ENCODE assay signal across 19 cellular contexts in genomic region chr21:37763298-37763697, GRCh38.
"Had no signal": no experiment of that assay in that cellular context is flagged by ENCODE, and none has a peak within 500 bp of the region (broad histone marks: within the 10 kb centered on the region; RNA-seq: fewer than 3 reads in every experiment).

No MANE protein-coding gene starts in this region.

- H3K27ac ChIP-seq: cardiac muscle cell, gastroesophageal sphincter, pancreas, thoracic aorta had no signal

- H3K27ac Mint-ChIP-seq: activated CD4-positive, alpha-beta T cell treated with anti-CD3 and anti-CD28 coated beads, Interleukin-2, amount 10 ng/mL, durations not matched to agents 24 days and 14 days; activated CD8-positive, alpha-beta T cell treated with anti-CD3 and anti-CD28 coated beads, Interleukin-2, amount 10 ng/mL, durations not matched to agents 7 days and 5 days; activated naive CD4-positive, alpha-beta T cell treated with anti-CD3 and anti-CD28 coated beads, Interleukin-2, amount 50 U/mL, for 72 hours; activated T-cell treated with anti-CD3 and anti-CD28 coated beads, Interleukin-2, amount 50 U/mL, for 72 hours; naive thymus-derived CD4-positive, alpha-beta T cell; stimulated activated effector memory CD8-positive, alpha-beta T cell treated with anti-CD3 and anti-CD28 coated beads, Interleukin-12 subunit alpha, Interleukin-12 subunit beta, amount 100 ng/mL, for 72 hours had no signal

- DNase-seq: activated CD4-positive, alpha-beta T cell treated with anti-CD3 and anti-CD28 coated beads, Interleukin-2, amount 10 ng/mL, durations not matched to agents 24 days and 14 days; activated CD4-positive, CD25-positive, alpha-beta regulatory T cell; activated CD8-positive, alpha-beta memory T cell treated with anti-CD3 and anti-CD28 coated beads, Interleukin-2, amount 50 U/mL, for 4 hours; activated CD8-positive, alpha-beta T cell treated with anti-CD3 and anti-CD28 coated beads, Interleukin-2, amount 10 ng/mL, durations not matched to agents 7 days and 5 days; activated gamma-delta T cell; activated T-cell treated with anti-CD3 and anti-CD28 coated beads, Interleukin-2, amount 50 U/mL, for 72 hours; erythroblast; midbrain; naive thymus-derived CD4-positive, alpha-beta T cell; pancreas; stimulated activated CD4-positive, alpha-beta T cell treated with anti-CD3 and anti-CD28 coated beads, Interleukin-1b, Interleukin-23, amount 100 ng/mL, for 48 hours had no signal

- H3K4me3 ChIP-seq: cardiac muscle cell, gastroesophageal sphincter, lung, pancreas, thoracic aorta had no signal

- FAIRE-seq: islet of Langerhans, pancreas had no signal

- ATAC-seq: activated CD8-positive, alpha-beta T cell treated with anti-CD3 and anti-CD28 coated beads, Interleukin-2, amount 10 ng/mL, durations not matched to agents 7 days and 5 days; activated naive CD4-positive, alpha-beta T cell treated with anti-CD3 and anti-CD28 coated beads, Interleukin-2, amount 50 U/mL, for 72 hours; activated T-cell treated with anti-CD3 and anti-CD28 coated beads, Interleukin-2, amount 50 U/mL, for 72 hours; gastroesophageal sphincter; naive thymus-derived CD4-positive, alpha-beta T cell; sciatic nerve; stimulated activated effector memory CD8-positive, alpha-beta T cell treated with anti-CD3 and anti-CD28 coated beads, Interleukin-12 subunit alpha, Interleukin-12 subunit beta, amount 100 ng/mL, for 72 hours had no signal

- H3K36me3 Mint-ChIP-seq: activated naive CD4-positive, alpha-beta T cell treated with anti-CD3 and anti-CD28 coated beads, Interleukin-2, amount 50 U/mL, for 72 hours; naive thymus-derived CD4-positive, alpha-beta T cell; stimulated activated effector memory CD8-positive, alpha-beta T cell treated with anti-CD3 and anti-CD28 coated beads, Interleukin-12 subunit alpha, Interleukin-12 subunit beta, amount 100 ng/mL, for 72 hours had no signal

- H3K4me1 Mint-ChIP-seq: activated CD4-positive, alpha-beta T cell treated with anti-CD3 and anti-CD28 coated beads, Interleukin-2, amount 10 ng/mL, durations not matched to agents 24 days and 14 days; stimulated activated effector memory CD8-positive, alpha-beta T cell treated with anti-CD3 and anti-CD28 coated beads, Interleukin-12 subunit alpha, Interleukin-12 subunit beta, amount 100 ng/mL, for 72 hours had no signal

- H3K27me3 Mint-ChIP-seq: activated CD4-positive, alpha-beta T cell treated with anti-CD3 and anti-CD28 coated beads, Interleukin-2, amount 10 ng/mL, durations not matched to agents 24 days and 14 days had no signal

- H3K4me3 Mint-ChIP-seq: activated CD4-positive, alpha-beta T cell treated with anti-CD3 and anti-CD28 coated beads, Interleukin-2, amount 10 ng/mL, durations not matched to agents 24 days and 14 days; activated CD8-positive, alpha-beta T cell treated with anti-CD3 and anti-CD28 coated beads, Interleukin-2, amount 10 ng/mL, durations not matched to agents 7 days and 5 days; activated T-cell treated with anti-CD3 and anti-CD28 coated beads, Interleukin-2, amount 50 U/mL, for 72 hours; naive thymus-derived CD4-positive, alpha-beta T cell; stimulated activated effector memory CD8-positive, alpha-beta T cell treated with anti-CD3 and anti-CD28 coated beads, Interleukin-12 subunit alpha, Interleukin-12 subunit beta, amount 100 ng/mL, for 72 hours had no signal

- H3K9me3 Mint-ChIP-seq: activated CD4-positive, alpha-beta T cell treated with anti-CD3 and anti-CD28 coated beads, Interleukin-2, amount 10 ng/mL, durations not matched to agents 24 days and 14 days; activated naive CD4-positive, alpha-beta T cell treated with anti-CD3 and anti-CD28 coated beads, Interleukin-2, amount 50 U/mL, for 72 hours; activated T-cell treated with anti-CD3 and anti-CD28 coated beads, Interleukin-2, amount 50 U/mL, for 72 hours; stimulated activated effector memory CD8-positive, alpha-beta T cell treated with anti-CD3 and anti-CD28 coated beads, Interleukin-12 subunit alpha, Interleukin-12 subunit beta, amount 100 ng/mL, for 72 hours had no signal
